1 cellular context compared by ENCODE assay signal in genomic region chr9:127921592-127922120, GRCh38.
TF ChIP-seq lines count a peak whose summit lies in the region.

No MANE protein-coding gene starts in this region.

TF ChIP-seq in HepG2, 621 proteins besides CTCF, POLR2A, EP300 and RAD21 (continued from another document and continues in another):
- no peak for TF ChIP-seq TBX2 (CRISPR knock-in tag; IDR thresholded peaks at IDR 0.05; ENCODE audit: borderline replicate concordance)
- TF ChIP-seq ZNF44 (CRISPR knock-in tag; IDR thresholded peaks at IDR 0.05): 0 out of 2 replicates have a peak, but pooled peaks have one; percentile 35
- TF ChIP-seq ZNF83 (CRISPR knock-in tag; IDR thresholded peaks at IDR 0.05; ENCODE audit: borderline replicate concordance): no peak
- no peak for TF ChIP-seq THAP8 (CRISPR knock-in tag; IDR thresholded peaks at IDR 0.05; ENCODE audit: borderline replicate concordance)
- no peak for TF ChIP-seq ZNF883 (CRISPR knock-in tag; IDR thresholded peaks at IDR 0.05; ENCODE audit: not compliant biosample characterization)
- 0 out of 2 replicates have a peak, but pooled peaks have one; percentile 56 for TF ChIP-seq ZMYM3 (CRISPR knock-in tag; IDR thresholded peaks at IDR 0.05)
- peak; percentile 70 for TF ChIP-seq THAP11 (CRISPR knock-in tag; IDR thresholded peaks at IDR 0.05)
- no peak for TF ChIP-seq ZNF879 (CRISPR knock-in tag; IDR thresholded peaks at IDR 0.05)
- TF ChIP-seq ZNF749 (CRISPR knock-in tag; IDR thresholded peaks at IDR 0.05; ENCODE audit: borderline replicate concordance): 0 out of 2 replicates have a peak, but pooled peaks have one; percentile 31
- TF ChIP-seq ZNF274 (CRISPR knock-in tag; IDR thresholded peaks at IDR 0.05): peak; percentile 28; the same call in 1 of the 2 replicates
- peak; percentile 98 for TF ChIP-seq STAG1 (CRISPR knock-in tag; IDR thresholded peaks at IDR 0.05)
- TF ChIP-seq, protein P1, sequence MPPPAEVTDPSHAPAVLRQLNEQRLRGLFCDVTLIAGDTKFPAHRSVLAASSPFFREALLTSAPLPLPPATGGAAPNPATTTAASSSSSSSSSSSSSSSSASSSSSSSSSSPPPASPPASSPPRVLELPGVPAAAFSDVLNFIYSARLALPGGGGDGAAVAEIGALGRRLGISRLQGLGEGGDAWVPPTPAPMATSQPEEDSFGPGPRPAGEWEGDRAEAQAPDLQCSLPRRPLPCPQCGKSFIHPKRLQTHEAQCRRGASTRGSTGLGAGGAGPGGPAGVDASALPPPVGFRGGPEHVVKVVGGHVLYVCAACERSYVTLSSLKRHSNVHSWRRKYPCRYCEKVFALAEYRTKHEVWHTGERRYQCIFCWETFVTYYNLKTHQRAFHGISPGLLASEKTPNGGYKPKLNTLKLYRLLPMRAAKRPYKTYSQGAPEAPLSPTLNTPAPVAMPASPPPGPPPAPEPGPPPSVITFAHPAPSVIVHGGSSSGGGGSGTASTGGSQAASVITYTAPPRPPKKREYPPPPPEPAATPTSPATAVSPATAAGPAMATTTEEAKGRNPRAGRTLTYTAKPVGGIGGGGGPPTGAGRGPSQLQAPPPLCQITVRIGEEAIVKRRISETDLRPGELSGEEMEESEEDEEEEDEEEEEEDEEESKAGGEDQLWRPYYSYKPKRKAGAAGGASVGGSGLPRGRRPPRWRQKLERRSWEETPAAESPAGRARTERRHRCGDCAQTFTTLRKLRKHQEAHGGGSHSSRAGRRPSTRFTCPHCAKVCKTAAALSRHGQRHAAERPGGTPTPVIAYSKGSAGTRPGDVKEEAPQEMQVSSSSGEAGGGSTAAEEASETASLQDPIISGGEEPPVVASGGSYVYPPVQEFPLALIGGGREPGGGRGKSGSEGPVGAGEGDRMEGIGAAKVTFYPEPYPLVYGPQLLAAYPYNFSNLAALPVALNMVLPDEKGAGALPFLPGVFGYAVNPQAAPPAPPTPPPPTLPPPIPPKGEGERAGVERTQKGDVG (CRISPR knock-in tag; IDR thresholded peaks at IDR 0.05; ENCODE audit: borderline replicate concordance): no peak
- TF ChIP-seq ZKSCAN5 (CRISPR knock-in tag; IDR thresholded peaks at IDR 0.05): no peak
- TF ChIP-seq SNRNP70 (IDR thresholded peaks at IDR 0.05; ENCODE audit: low read depth, low read length): no peak
- no peak for TF ChIP-seq MAFG (CRISPR knock-in tag; IDR thresholded peaks at IDR 0.05)
- TF ChIP-seq ZNF782 (CRISPR knock-in tag; IDR thresholded peaks at IDR 0.05; ENCODE audit: borderline replicate concordance): 0 out of 2 replicates have a peak, but pooled peaks have one; percentile 37
- no peak for TF ChIP-seq AHR (CRISPR knock-in tag; IDR thresholded peaks at IDR 0.05)
- TF ChIP-seq ASH2L (IDR thresholded peaks at IDR 0.05; ENCODE audit: insufficient read length, low read depth, low read length): no peak
- no peak for TF ChIP-seq GTF2F1 (IDR thresholded peaks at IDR 0.05; ENCODE audit: low read length)
- no peak for TF ChIP-seq STAT5B (CRISPR knock-in tag; IDR thresholded peaks at IDR 0.05)
- TF ChIP-seq SMC3 (IDR thresholded peaks at IDR 0.05; ENCODE audit: low read length): peak; percentile 60; the same call in 1 of the 2 replicates
- TF ChIP-seq SMYD3 (CRISPR knock-in tag; IDR thresholded peaks at IDR 0.05): no peak
- TF ChIP-seq ZNF660 (CRISPR knock-in tag; IDR thresholded peaks at IDR 0.05; ENCODE audit: borderline replicate concordance, low read depth): no peak
- no peak for TF ChIP-seq WIZ (CRISPR knock-in tag; IDR thresholded peaks at IDR 0.05)
- no peak for TF ChIP-seq PHB2 (IDR thresholded peaks at IDR 0.05; ENCODE audit: partially characterized antibody)
- peak; percentile 22 for TF ChIP-seq TEAD3 (CRISPR knock-in tag; optimal IDR thresholded peaks at IDR 0.05; ENCODE audit: borderline replicate concordance)
- TF ChIP-seq ZNF143 (CRISPR knock-in tag; IDR thresholded peaks at IDR 0.05): peak; percentile 39; the same call in 1 of the 2 replicates
- TF ChIP-seq PCBP2 (optimal IDR thresholded peaks at IDR 0.05; ENCODE audit: low read depth, low read length, poor library complexity, severe bottlenecking): no peak
- TF ChIP-seq, protein P2, sequence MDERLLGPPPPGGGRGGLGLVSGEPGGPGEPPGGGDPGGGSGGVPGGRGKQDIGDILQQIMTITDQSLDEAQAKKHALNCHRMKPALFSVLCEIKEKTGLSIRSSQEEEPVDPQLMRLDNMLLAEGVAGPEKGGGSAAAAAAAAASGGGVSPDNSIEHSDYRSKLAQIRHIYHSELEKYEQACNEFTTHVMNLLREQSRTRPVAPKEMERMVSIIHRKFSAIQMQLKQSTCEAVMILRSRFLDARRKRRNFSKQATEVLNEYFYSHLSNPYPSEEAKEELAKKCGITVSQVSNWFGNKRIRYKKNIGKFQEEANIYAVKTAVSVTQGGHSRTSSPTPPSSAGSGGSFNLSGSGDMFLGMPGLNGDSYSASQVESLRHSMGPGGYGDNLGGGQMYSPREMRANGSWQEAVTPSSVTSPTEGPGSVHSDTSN (CRISPR knock-in tag; IDR thresholded peaks at IDR 0.05): no peak
- TF ChIP-seq, protein P3, sequence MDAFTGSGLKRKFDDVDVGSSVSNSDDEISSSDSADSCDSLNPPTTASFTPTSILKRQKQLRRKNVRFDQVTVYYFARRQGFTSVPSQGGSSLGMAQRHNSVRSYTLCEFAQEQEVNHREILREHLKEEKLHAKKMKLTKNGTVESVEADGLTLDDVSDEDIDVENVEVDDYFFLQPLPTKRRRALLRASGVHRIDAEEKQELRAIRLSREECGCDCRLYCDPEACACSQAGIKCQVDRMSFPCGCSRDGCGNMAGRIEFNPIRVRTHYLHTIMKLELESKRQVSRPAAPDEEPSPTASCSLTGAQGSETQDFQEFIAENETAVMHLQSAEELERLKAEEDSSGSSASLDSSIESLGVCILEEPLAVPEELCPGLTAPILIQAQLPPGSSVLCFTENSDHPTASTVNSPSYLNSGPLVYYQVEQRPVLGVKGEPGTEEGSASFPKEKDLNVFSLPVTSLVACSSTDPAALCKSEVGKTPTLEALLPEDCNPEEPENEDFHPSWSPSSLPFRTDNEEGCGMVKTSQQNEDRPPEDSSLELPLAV (CRISPR knock-in tag; conservative IDR thresholded peaks at IDR 0.05; ENCODE audit: low read depth): no peak
- TF ChIP-seq PRMT3 (CRISPR knock-in tag; IDR thresholded peaks at IDR 0.05; ENCODE audit: borderline replicate concordance, low read depth): no peak
- TF ChIP-seq TBX3 (IDR thresholded peaks at IDR 0.05; ENCODE audit: borderline replicate concordance): no peak
- no peak for TF ChIP-seq CCDC6 (CRISPR knock-in tag; IDR thresholded peaks at IDR 0.05)
- no peak for TF ChIP-seq ZNF207 (IDR thresholded peaks at IDR 0.05; ENCODE audit: borderline replicate concordance)
- TF ChIP-seq, protein P4, sequence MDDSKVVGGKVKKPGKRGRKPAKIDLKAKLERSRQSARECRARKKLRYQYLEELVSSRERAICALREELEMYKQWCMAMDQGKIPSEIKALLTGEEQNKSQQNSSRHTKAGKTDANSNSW (CRISPR knock-in tag; IDR thresholded peaks at IDR 0.05; ENCODE audit: borderline replicate concordance): no peak
- 0 out of 2 replicates have a peak, but pooled peaks have one; percentile 45 for TF ChIP-seq MEIS1 (CRISPR knock-in tag; IDR thresholded peaks at IDR 0.05; ENCODE audit: borderline replicate concordance)
- TF ChIP-seq HNRNPL (IDR thresholded peaks at IDR 0.05; ENCODE audit: low read depth, low read length): 0 out of 2 replicates have a peak, but pooled peaks have one; percentile 18
- no peak for TF ChIP-seq ZSCAN12 (CRISPR knock-in tag; IDR thresholded peaks at IDR 0.05)
- TF ChIP-seq MAFF (IDR thresholded peaks at IDR 0.05; ENCODE audit: low read depth, low read length): no peak
- no peak for TF ChIP-seq ZNF792 (CRISPR knock-in tag; IDR thresholded peaks at IDR 0.05)
- peak; percentile 39; the same call in 1 of the 2 replicates for TF ChIP-seq ZNF501 (CRISPR knock-in tag; IDR thresholded peaks at IDR 0.05)
- TF ChIP-seq ZBTB20 (CRISPR knock-in tag; IDR thresholded peaks at IDR 0.05; ENCODE audit: borderline replicate concordance, low read depth): no peak
- TF ChIP-seq GATAD2A (CRISPR knock-in tag; IDR thresholded peaks at IDR 0.05): 0 out of 2 replicates have a peak, but pooled peaks have one; percentile 33
- TF ChIP-seq YY1 (IDR thresholded peaks at IDR 0.05; ENCODE audit: insufficient read depth, insufficient replicate concordance, low read depth, low read length): no peak
- no peak for TF ChIP-seq ZNF263 (CRISPR knock-in tag; IDR thresholded peaks at IDR 0.05)
- no peak for TF ChIP-seq ZNF24 (IDR thresholded peaks at IDR 0.05)
- TF ChIP-seq KDM5B (CRISPR knock-in tag; IDR thresholded peaks at IDR 0.05; ENCODE audit: borderline replicate concordance): no peak; the same call in 1 of the 2 replicates
- peak; percentile 15; the same call in 1 of the 2 replicates for TF ChIP-seq YEATS2 (CRISPR knock-in tag; IDR thresholded peaks at IDR 0.05; ENCODE audit: borderline replicate concordance)
- 0 out of 2 replicates have a peak, but pooled peaks have one; percentile 67 for TF ChIP-seq ZNF280B (CRISPR knock-in tag; IDR thresholded peaks at IDR 0.05; ENCODE audit: borderline replicate concordance)
- TF ChIP-seq, protein P5, sequence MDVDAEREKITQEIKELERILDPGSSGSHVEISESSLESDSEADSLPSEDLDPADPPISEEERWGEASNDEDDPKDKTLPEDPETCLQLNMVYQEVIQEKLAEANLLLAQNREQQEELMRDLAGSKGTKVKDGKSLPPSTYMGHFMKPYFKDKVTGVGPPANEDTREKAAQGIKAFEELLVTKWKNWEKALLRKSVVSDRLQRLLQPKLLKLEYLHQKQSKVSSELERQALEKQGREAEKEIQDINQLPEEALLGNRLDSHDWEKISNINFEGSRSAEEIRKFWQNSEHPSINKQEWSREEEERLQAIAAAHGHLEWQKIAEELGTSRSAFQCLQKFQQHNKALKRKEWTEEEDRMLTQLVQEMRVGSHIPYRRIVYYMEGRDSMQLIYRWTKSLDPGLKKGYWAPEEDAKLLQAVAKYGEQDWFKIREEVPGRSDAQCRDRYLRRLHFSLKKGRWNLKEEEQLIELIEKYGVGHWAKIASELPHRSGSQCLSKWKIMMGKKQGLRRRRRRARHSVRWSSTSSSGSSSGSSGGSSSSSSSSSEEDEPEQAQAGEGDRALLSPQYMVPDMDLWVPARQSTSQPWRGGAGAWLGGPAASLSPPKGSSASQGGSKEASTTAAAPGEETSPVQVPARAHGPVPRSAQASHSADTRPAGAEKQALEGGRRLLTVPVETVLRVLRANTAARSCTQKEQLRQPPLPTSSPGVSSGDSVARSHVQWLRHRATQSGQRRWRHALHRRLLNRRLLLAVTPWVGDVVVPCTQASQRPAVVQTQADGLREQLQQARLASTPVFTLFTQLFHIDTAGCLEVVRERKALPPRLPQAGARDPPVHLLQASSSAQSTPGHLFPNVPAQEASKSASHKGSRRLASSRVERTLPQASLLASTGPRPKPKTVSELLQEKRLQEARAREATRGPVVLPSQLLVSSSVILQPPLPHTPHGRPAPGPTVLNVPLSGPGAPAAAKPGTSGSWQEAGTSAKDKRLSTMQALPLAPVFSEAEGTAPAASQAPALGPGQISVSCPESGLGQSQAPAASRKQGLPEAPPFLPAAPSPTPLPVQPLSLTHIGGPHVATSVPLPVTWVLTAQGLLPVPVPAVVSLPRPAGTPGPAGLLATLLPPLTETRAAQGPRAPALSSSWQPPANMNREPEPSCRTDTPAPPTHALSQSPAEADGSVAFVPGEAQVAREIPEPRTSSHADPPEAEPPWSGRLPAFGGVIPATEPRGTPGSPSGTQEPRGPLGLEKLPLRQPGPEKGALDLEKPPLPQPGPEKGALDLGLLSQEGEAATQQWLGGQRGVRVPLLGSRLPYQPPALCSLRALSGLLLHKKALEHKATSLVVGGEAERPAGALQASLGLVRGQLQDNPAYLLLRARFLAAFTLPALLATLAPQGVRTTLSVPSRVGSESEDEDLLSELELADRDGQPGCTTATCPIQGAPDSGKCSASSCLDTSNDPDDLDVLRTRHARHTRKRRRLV (CRISPR knock-in tag; IDR thresholded peaks at IDR 0.05): no peak
- no peak for TF ChIP-seq KLF6 (CRISPR knock-in tag; IDR thresholded peaks at IDR 0.05)
- TF ChIP-seq, protein P6, sequence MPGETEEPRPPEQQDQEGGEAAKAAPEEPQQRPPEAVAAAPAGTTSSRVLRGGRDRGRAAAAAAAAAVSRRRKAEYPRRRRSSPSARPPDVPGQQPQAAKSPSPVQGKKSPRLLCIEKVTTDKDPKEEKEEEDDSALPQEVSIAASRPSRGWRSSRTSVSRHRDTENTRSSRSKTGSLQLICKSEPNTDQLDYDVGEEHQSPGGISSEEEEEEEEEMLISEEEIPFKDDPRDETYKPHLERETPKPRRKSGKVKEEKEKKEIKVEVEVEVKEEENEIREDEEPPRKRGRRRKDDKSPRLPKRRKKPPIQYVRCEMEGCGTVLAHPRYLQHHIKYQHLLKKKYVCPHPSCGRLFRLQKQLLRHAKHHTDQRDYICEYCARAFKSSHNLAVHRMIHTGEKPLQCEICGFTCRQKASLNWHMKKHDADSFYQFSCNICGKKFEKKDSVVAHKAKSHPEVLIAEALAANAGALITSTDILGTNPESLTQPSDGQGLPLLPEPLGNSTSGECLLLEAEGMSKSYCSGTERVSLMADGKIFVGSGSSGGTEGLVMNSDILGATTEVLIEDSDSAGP (CRISPR knock-in tag; IDR thresholded peaks at IDR 0.05; ENCODE audit: borderline replicate concordance): peak; percentile 39; the same call in 1 of the 2 replicates
- no peak for TF ChIP-seq TOE1 (CRISPR knock-in tag; IDR thresholded peaks at IDR 0.05)
- 0 out of 2 replicates have a peak, but pooled peaks have one; percentile 1 for TF ChIP-seq ZFY (CRISPR knock-in tag; IDR thresholded peaks at IDR 0.05)
- TF ChIP-seq ZNF232 (CRISPR knock-in tag; IDR thresholded peaks at IDR 0.05; ENCODE audit: borderline replicate concordance): peak; percentile 27; the same call in 1 of the 2 replicates
- TF ChIP-seq NFYC (CRISPR knock-in tag; IDR thresholded peaks at IDR 0.05): 0 out of 2 replicates have a peak, but pooled peaks have one; percentile 14
